ENCODE assay signal across 14 cellular contexts in genomic region chr5:154269414-154269813, GRCh38.
DNase-seq lines count a peak whose midpoint lies in the region; ATAC-seq and TF ChIP-seq lines count a peak whose summit lies in the region.
"Had no signal": no experiment of that assay in that cellular context is flagged by ENCODE, and none has a peak within 500 bp of the region (broad histone marks: within the 10 kb centered on the region; RNA-seq: fewer than 3 reads in every experiment).

No MANE protein-coding gene starts in this region.

- H3K4me1 Mint-ChIP-seq in HFFc6 (ENCODE audit: low read depth) (peaks cover 62% of the 10 kb centered on the region), chondrocyte (ENCODE audit: low read depth) (peaks cover 60% of the 10 kb centered on the region), neural crest cell (peaks cover 54% of the 10 kb centered on the region)
- H3K4me1 Mint-ChIP-seq in stimulated activated effector memory CD8-positive, alpha-beta T cell treated with anti-CD3 and anti-CD28 coated beads, Interleukin-12 subunit alpha, Interleukin-12 subunit beta, amount 100 ng/mL, for 72 hours: peaks cover 44% of the 10 kb centered on the region

- TF ChIP-seq CTCF in HFFc6 (IDR thresholded peaks at IDR 0.05) (no peak), chondrocyte (IDR thresholded peaks at IDR 0.05) (no peak), neural crest cell (conservative IDR thresholded peaks at IDR 0.05) (no peak)

- H3K36me3 Mint-ChIP-seq in HFFc6 (ENCODE audit: low read depth): 0 out of 2 replicates have a peak, but pooled peaks cover 10% of the 10 kb centered on the region
- H3K36me3 Mint-ChIP-seq in chondrocyte (ENCODE audit: low read depth): peaks cover 1% of the 10 kb centered on the region
- peaks cover 2% of the 10 kb centered on the region for H3K36me3 Mint-ChIP-seq in neural crest cell (ENCODE audit: low read depth)
- H3K36me3 Mint-ChIP-seq in stimulated activated effector memory CD8-positive, alpha-beta T cell treated with anti-CD3 and anti-CD28 coated beads, Interleukin-12 subunit alpha, Interleukin-12 subunit beta, amount 100 ng/mL, for 72 hours: no peaks in the 10 kb centered on the region

- DNase-seq in HFFc6 (no peak), chondrocyte (ENCODE audit: low spot score) (no peak), neural crest cell (ENCODE audit: low read depth, low spot score) (no peak), mesenteric fat pad (ENCODE audit: low spot score) (no peak)
- no peak for DNase-seq in stimulated activated effector memory CD8-positive, alpha-beta T cell treated with anti-CD3 and anti-CD28 coated beads, Interleukin-12 subunit alpha, Interleukin-12 subunit beta, amount 100 ng/mL, for 72 hours (ENCODE audit: low spot score in 2 of 2)
- DNase-seq: C1 segment of cervical spinal cord; Caco-2; CD4-positive, alpha-beta memory T cell; DMS153; DND-41; GM23248; H9 had no signal

- H3K27ac Mint-ChIP-seq in HFFc6 (peak overlapping the region; percentile 49; the same call in 1 of the 2 replicates), chondrocyte (ENCODE audit: unreplicated experiment) (peak overlapping the region; percentile 9), neural crest cell (ENCODE audit: unreplicated experiment) (peak overlapping the region; percentile 19)
- H3K27ac Mint-ChIP-seq in stimulated activated effector memory CD8-positive, alpha-beta T cell treated with anti-CD3 and anti-CD28 coated beads, Interleukin-12 subunit alpha, Interleukin-12 subunit beta, amount 100 ng/mL, for 72 hours: peak overlapping the region; percentile 32

- H3K4me3 Mint-ChIP-seq in HFFc6 (no peak overlapping the region), chondrocyte (ENCODE audit: unreplicated experiment) (no peak overlapping the region), neural crest cell (no peak overlapping the region)
- no peak overlapping the region for H3K4me3 Mint-ChIP-seq in stimulated activated effector memory CD8-positive, alpha-beta T cell treated with anti-CD3 and anti-CD28 coated beads, Interleukin-12 subunit alpha, Interleukin-12 subunit beta, amount 100 ng/mL, for 72 hours
- H3K4me3 Mint-ChIP-seq: CD4-positive, alpha-beta memory T cell; H9 had no signal

- H3K27me3 Mint-ChIP-seq in HFFc6 (ENCODE audit: insufficient read depth): 0 out of 2 replicates have a peak, but pooled peaks cover 1% of the 10 kb centered on the region
- H3K27me3 Mint-ChIP-seq in chondrocyte (ENCODE audit: low read depth): no peaks in the 10 kb centered on the region
- no peaks in the 10 kb centered on the region for H3K27me3 Mint-ChIP-seq in neural crest cell (ENCODE audit: low read depth)
- H3K27me3 Mint-ChIP-seq: CD4-positive, alpha-beta memory T cell had no signal

- H3K9me3 Mint-ChIP-seq in HFFc6 (no peaks in the 10 kb centered on the region), chondrocyte (ENCODE audit: low read depth) (no peaks in the 10 kb centered on the region), neural crest cell (no peaks in the 10 kb centered on the region)
- no peaks in the 10 kb centered on the region for H3K9me3 Mint-ChIP-seq in stimulated activated effector memory CD8-positive, alpha-beta T cell treated with anti-CD3 and anti-CD28 coated beads, Interleukin-12 subunit alpha, Interleukin-12 subunit beta, amount 100 ng/mL, for 72 hours
- H3K9me3 Mint-ChIP-seq: H9 had no signal

- no peak for ATAC-seq in stimulated activated effector memory CD8-positive, alpha-beta T cell treated with anti-CD3 and anti-CD28 coated beads, Interleukin-12 subunit alpha, Interleukin-12 subunit beta, amount 100 ng/mL, for 72 hours
- ATAC-seq in HG03045 (IDR thresholded peaks at IDR 0.05; ENCODE audit: unreplicated experiment): no peak
- ATAC-seq: HCT116 had no signal
